In genomic region chr10:48842231-48842630, GRCh38 we compare ENCODE assay signal across 22 cellular contexts.
"Had no signal": no experiment of that assay in that cellular context is flagged by ENCODE, and none has a peak within 500 bp of the region (broad histone marks: within the 10 kb centered on the region; RNA-seq: fewer than 3 reads in every experiment).

No MANE protein-coding gene starts in this region.

- H3K9me3 Mint-ChIP-seq: IgD-negative memory B cell had no signal

- H3K27me3 Mint-ChIP-seq: IgD-negative memory B cell had no signal

- ATAC-seq: K562, Panc1, PC-3, Right ventricle myocardium inferior, SK-N-SH treated with all-trans-retinoic acid at 6 μM for 48 hours had no signal

- H3K4me3 Mint-ChIP-seq: IgD-negative memory B cell had no signal

- DNase-seq: Kasumi-1; MV-4-11; NCI-H1048; NCI-H1105; NCI-H1436 treated with DMSO at 0.1 percent for 48 hours; NCI-H187; NCI-H2029; NCI-H2081 treated with DMSO at 0.1 percent for 48 hours; NCI-H2171; NCI-H226; NCI-H524; NCI-H526 treated with DMSO at 0.1 percent for 48 hours; NK-92 treated with Interleukin-12 subunit alpha and Interleukin-12 subunit beta, amount 100 ng/mL, for 24 hours; PC-3; SHP77 treated with DMSO at 0.1 percent for 48 hours; SJCRH30; T-helper 1 cell had no signal
